In the genomic region with DNA sequence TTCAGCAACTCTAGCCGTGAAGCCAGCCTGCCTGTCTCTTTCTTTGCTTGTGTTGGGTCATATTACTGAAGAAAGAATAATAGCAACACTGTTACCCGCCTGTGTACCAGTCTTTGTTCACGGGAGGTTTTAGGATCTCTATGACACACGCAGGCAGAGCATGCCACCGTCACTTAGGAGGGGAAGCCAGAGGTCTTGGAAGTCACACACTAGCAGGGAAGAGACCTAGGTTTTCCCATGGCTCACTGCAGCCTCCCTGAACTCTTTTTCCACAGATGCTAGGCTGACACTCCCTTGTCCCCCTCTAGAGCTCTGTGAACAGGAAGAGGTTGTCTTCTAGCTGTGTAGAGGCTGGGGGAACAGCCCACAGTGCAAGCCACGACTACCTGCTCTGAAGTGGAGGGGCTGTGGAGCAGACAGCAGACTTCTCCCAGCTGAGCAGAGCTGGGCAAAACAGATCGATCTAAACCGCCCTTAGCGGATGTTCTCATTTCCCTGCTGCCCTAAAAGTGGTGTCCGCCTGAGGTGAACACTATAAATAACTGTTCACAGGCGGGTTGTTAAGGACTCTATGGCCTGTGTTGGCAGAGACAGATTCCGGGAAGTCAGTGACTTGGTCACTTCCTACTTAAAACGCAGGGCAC, we compare ENCODE assay signal across 9 cellular contexts.
DNase-seq lines count a peak whose midpoint lies in the region; ATAC-seq and TF ChIP-seq lines count a peak whose summit lies in the region.
"Had no signal": no experiment of that assay in that cellular context is flagged by ENCODE, and none has a peak within 500 bp of the region (broad histone marks: within the 10 kb centered on the region; RNA-seq: fewer than 3 reads in every experiment).

No MANE protein-coding gene starts in this region.

- no peak for TF ChIP-seq POLR2A in erythroblast (IDR thresholded peaks at IDR 0.05; ENCODE audit: low read length)

- peaks cover 44% of the 10 kb centered on the region for H3K4me1 Mint-ChIP-seq in CD4-positive, alpha-beta T cell (ENCODE audit: low read depth)

- peak overlapping the region; percentile 89 for H3K27ac Mint-ChIP-seq in CD4-positive, alpha-beta T cell

- no peaks in the 10 kb centered on the region for H3K27me3 ChIP-seq in CD4-positive, alpha-beta T cell (ENCODE audit: control insufficient read depth, insufficient read depth, low read length)

- no peaks in the 10 kb centered on the region for H3K9me3 Mint-ChIP-seq in CD4-positive, alpha-beta T cell

- H3K36me3 Mint-ChIP-seq in CD4-positive, alpha-beta T cell (ENCODE audit: low read depth) = no peaks in the 10 kb centered on the region

- peak; percentile 93 for ATAC-seq in CD4-positive, alpha-beta T cell (ENCODE audit: poor library complexity)
- ATAC-seq in omental fat pad (ENCODE audit: low FRiP score) = peak; percentile 44
- ATAC-seq in GM21737 (IDR thresholded peaks at IDR 0.05; ENCODE audit: unreplicated experiment) = no peak
- ATAC-seq in HG03095 (IDR thresholded peaks at IDR 0.05; ENCODE audit: unreplicated experiment) = no peak

- CTCF ChIA-PET in CD4-positive, alpha-beta T cell (lab: Charles Lee) = no interaction called here
- CTCF ChIA-PET in RWPE1 (lab: Yijun Ruan, JAX) = no interaction called here

- H3K27ac ChIP-seq in CD4-positive, alpha-beta T cell (ENCODE audit: low read depth, low read length) = no peak overlapping the region
- H3K27ac ChIP-seq in RWPE1 = no peak overlapping the region
- H3K27ac ChIP-seq: SK-N-MC had no signal

- no peaks in the 10 kb centered on the region for H3K27me3 Mint-ChIP-seq in CD4-positive, alpha-beta T cell

- peak overlapping the region; percentile 50 for H3K4me3 Mint-ChIP-seq in CD4-positive, alpha-beta T cell

- intact Hi-C loops in CD4-positive, alpha-beta T cell (cut with DNase I, micrococcal nuclease) = no loop called here

- H3K9me3 ChIP-seq in CD4-positive, alpha-beta T cell (ENCODE audit: control insufficient read depth, low read length) = no peaks in the 10 kb centered on the region

- TF ChIP-seq CTCF in CD4-positive, alpha-beta T cell (IDR thresholded peaks at IDR 0.05) = no peak
- TF ChIP-seq CTCF in omental fat pad (IDR thresholded peaks at IDR 0.05) (no peak), RWPE1 (conservative IDR thresholded peaks at IDR 0.05; ENCODE audit: low read depth) (no peak)

- POLR2A ChIA-PET in CD4-positive, alpha-beta T cell (lab: Charles Lee) = interaction anchor here (1.0 to 1.4 kb wide), 3 partner anchors 51 to 192 kb away, joined by 3 to 4 read pairs (median 3); no protein-coding TSS in a partner anchor
- POLR2A ChIA-PET in RWPE1 (lab: Yijun Ruan, JAX; ENCODE audit: low non-redundant PET) = interaction anchor here (0.5 kb wide), 1 partner anchor 89 kb away, joined by 3 read pairs; no protein-coding TSS in a partner anchor

- DNase-seq in CD4-positive, alpha-beta T cell = peak in 4 of 10 experiments; percentile 7 to 41 (median 28)
- DNase-seq in NCI-H2227 treated with DMSO at 0.1 percent for 48 hours (lab: John Stamatoyannopoulos, UW) (peak; percentile 66), dermis blood vessel endothelial cell (peak; percentile 59), omental fat pad (ENCODE audit: low spot score) (no peak), erythroblast (lab: John Stamatoyannopoulos, UW) (no peak), RWPE1 (ENCODE audit: low spot score) (no peak)

Comparison
In these comparisons a context has a peak if more than half of its experiments do, and no peak if none do; other contexts are left out.
1. ATAC-seq: peak in CD4-positive, alpha-beta T cell (single experiment) and omental fat pad (single experiment); none in GM21737 (single experiment) and HG03095 (single experiment).
2. DNase-seq: peak in NCI-H2227 treated with DMSO at 0.1 percent for 48 hours (single experiment) and dermis blood vessel endothelial cell (single experiment); none in omental fat pad (single experiment), erythroblast (0 of 2) and RWPE1 (single experiment).